ENCODE assay signal across 19 cellular contexts in genomic region chr16:5510819-5511370, GRCh38.
DNase-seq lines count a peak whose midpoint lies in the region; ATAC-seq, FAIRE-seq and TF ChIP-seq lines count a peak whose summit lies in the region.
"Had no signal": no experiment of that assay in that cellular context is flagged by ENCODE, and none has a peak within 500 bp of the region (broad histone marks: within the 10 kb centered on the region; RNA-seq: fewer than 3 reads in every experiment).

No MANE protein-coding gene starts in this region.

- no peak for TF ChIP-seq EP300 in gastroesophageal sphincter (IDR thresholded peaks at IDR 0.05)

- H3K36me3 Mint-ChIP-seq in neural crest cell (ENCODE audit: low read depth) (no peaks in the 10 kb centered on the region), endothelial cell (ENCODE audit: low read depth, unreplicated experiment) (peaks cover 3% of the 10 kb centered on the region)
- H3K36me3 Mint-ChIP-seq: CD4-positive, CD25-positive, alpha-beta regulatory T cell had no signal

- no peak overlapping the region for H3K9ac ChIP-seq in HUES64 (ENCODE audit: low read depth, low read length)
- H3K9ac ChIP-seq: SK-N-SH had no signal

- H3K4me1 ChIP-seq in HUES64 (ENCODE audit: insufficient read depth, low read length) (peaks cover 13% of the 10 kb centered on the region; the same call in 1 of the 2 replicates), gastroesophageal sphincter (no peaks in the 10 kb centered on the region)

- H3K4me3 ChIP-seq in HUES64 (ENCODE audit: low read length) (no peak overlapping the region), astrocyte of the spinal cord (ENCODE audit: low read depth, low read length) (no peak overlapping the region), gastroesophageal sphincter (no peak overlapping the region)

- in situ Hi-C loops in astrocyte of the spinal cord (cut with HindIII; ENCODE audit: low sequenced_read_pairs): no loop called here

- no peak overlapping the region for H3K4me3 Mint-ChIP-seq in neural crest cell
- no peak overlapping the region for H3K4me3 Mint-ChIP-seq in endothelial cell (ENCODE audit: unreplicated experiment)
- H3K4me3 Mint-ChIP-seq: CD4-positive, CD25-positive, alpha-beta regulatory T cell had no signal

- H3K27me3 ChIP-seq in HUES64 (ENCODE audit: insufficient read depth, low read length) (no peaks in the 10 kb centered on the region), gastroesophageal sphincter (peaks cover 35% of the 10 kb centered on the region)
- H3K27me3 ChIP-seq: BE2C had no signal

- no peak for ATAC-seq in gastroesophageal sphincter

- H3K27ac Mint-ChIP-seq in neural crest cell (ENCODE audit: unreplicated experiment) (peak overlapping the region; percentile 5), endothelial cell (ENCODE audit: unreplicated experiment) (no peak overlapping the region)
- H3K27ac Mint-ChIP-seq: CD4-positive, CD25-positive, alpha-beta regulatory T cell had no signal

- H3K27ac ChIP-seq in HUES64 (ENCODE audit: low read depth, low read length): peak overlapping the region; percentile 9; the same call in 1 of the 2 replicates
- no peak overlapping the region for H3K27ac ChIP-seq in gastroesophageal sphincter
- H3K27ac ChIP-seq: HL-60 had no signal

- peaks cover 48% of the 10 kb centered on the region for H3K27me3 Mint-ChIP-seq in neural crest cell (ENCODE audit: low read depth)
- H3K27me3 Mint-ChIP-seq in endothelial cell (ENCODE audit: unreplicated experiment): peaks cover 5% of the 10 kb centered on the region
- H3K27me3 Mint-ChIP-seq: CD4-positive, CD25-positive, alpha-beta regulatory T cell had no signal

- H3K9me3 ChIP-seq in HUES64 (ENCODE audit: insufficient read depth, low read depth, low read length) (no peaks in the 10 kb centered on the region), gastroesophageal sphincter (peaks cover 0 to 5% (median 0%) of the 10 kb centered on the region in 3 donors)
- H3K9me3 ChIP-seq: BE2C, SK-N-SH had no signal

- H3K9me3 Mint-ChIP-seq in neural crest cell: peaks cover 2% of the 10 kb centered on the region
- H3K9me3 Mint-ChIP-seq in endothelial cell (ENCODE audit: unreplicated experiment): no peaks in the 10 kb centered on the region

- TF ChIP-seq CTCF in astrocyte of the spinal cord (IDR thresholded peaks at IDR 0.05; ENCODE audit: low read depth, low read length) (no peak), neural crest cell (conservative IDR thresholded peaks at IDR 0.05) (no peak), endothelial cell (IDR thresholded peaks at IDR 0.05; ENCODE audit: unreplicated experiment) (no peak), gastroesophageal sphincter (IDR thresholded peaks at IDR 0.05) (no peak)

- peak; percentile 48 for DNase-seq in DMS79 (lab: John Stamatoyannopoulos, UW)
- DNase-seq in astrocyte of the spinal cord (ENCODE audit: low read depth, low spot score): peak; percentile 39
- no peak for DNase-seq in neural crest cell (ENCODE audit: low read depth, low spot score)
- no peak for DNase-seq in frontal cortex (ENCODE audit: low spot score in 2 of 2)
- no peak for DNase-seq in GOT3 (lab: John Stamatoyannopoulos, UW)
- DNase-seq in endothelial cell (ENCODE audit: low spot score): no peak
- DNase-seq: 8988T; BE2C; CD4-positive, CD25-positive, alpha-beta regulatory T cell; DMS153; EL; NCI-H1694 treated with DMSO at 0.1 percent for 48 hours; SHP77; SK-N-SH had no signal

- no peak for TF ChIP-seq POLR2A in gastroesophageal sphincter (IDR thresholded peaks at IDR 0.05)

- H3K36me3 ChIP-seq in HUES64 (ENCODE audit: insufficient read depth, low read length) (no peaks in the 10 kb centered on the region), gastroesophageal sphincter (no peaks in the 10 kb centered on the region)
- H3K36me3 ChIP-seq: BE2C had no signal

- 60% methylated on average over 4 of the region's 5 CpGs for WGBS in HUES64
- 22 to 33% methylated on average over 5 of the region's 5 CpGs for WGBS in gastroesophageal sphincter (ENCODE audit: low coverage in 1 of 2), 2 donors

- no peak for FAIRE-seq in frontal cortex (lab: Jason Lieb, UNC)
- FAIRE-seq: GM12891, RCC 7860 had no signal

- peaks cover 19% of the 10 kb centered on the region for H3K4me1 Mint-ChIP-seq in neural crest cell
- no peaks in the 10 kb centered on the region for H3K4me1 Mint-ChIP-seq in endothelial cell (ENCODE audit: unreplicated experiment)
- H3K4me1 Mint-ChIP-seq: CD4-positive, CD25-positive, alpha-beta regulatory T cell had no signal

Comparison
In these comparisons a context has a peak if more than half of its experiments do, and no peak if none do; other contexts are left out.
1. DNase-seq: peak in DMS79 (single experiment) and astrocyte of the spinal cord (single experiment); none in neural crest cell (single experiment), frontal cortex (0 of 2), GOT3 (single experiment) and endothelial cell (single experiment).